In the genomic region with DNA sequence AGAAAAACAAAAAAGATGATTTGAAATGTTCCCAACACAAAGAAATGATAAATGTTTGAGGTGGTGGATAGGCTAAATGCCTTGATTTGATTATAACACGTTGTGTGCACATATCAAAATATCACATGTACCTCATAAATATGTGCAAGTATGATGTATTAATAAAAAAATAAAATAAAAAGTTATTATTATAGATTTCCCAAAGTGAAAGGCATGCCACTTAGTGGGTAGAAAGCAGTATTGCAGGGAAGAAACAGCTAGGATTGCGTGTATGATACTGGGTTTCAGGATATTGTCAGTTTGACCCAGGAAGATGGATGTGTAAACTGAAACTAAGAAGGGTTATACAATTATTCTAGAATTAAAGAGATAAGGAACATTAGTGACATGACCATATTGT, we compare ENCODE assay signal across 9 cellular contexts. TPM values are rescaled to one million over a fixed set of nuclear protein-coding genes. Genes with fewer than 3 reads are reported as not detected.
A peak's percentile ranks its signal among the peaks of the same experiment; 100 is the strongest.
DNase-seq lines count a peak whose midpoint lies in the region; ATAC-seq and TF ChIP-seq lines count a peak whose summit lies in the region.
"Had no signal": no experiment of that assay in that cellular context is flagged by ENCODE, and none has a peak within 500 bp of the region (broad histone marks: within the 10 kb centered on the region; RNA-seq: fewer than 3 reads in every experiment).

No MANE protein-coding gene starts in this region.

- H3K9me3 Mint-ChIP-seq in nephron, result no peaks in the 10 kb centered on the region
- H3K9me3 Mint-ChIP-seq in activated CD4-positive, alpha-beta T cell treated with anti-CD3 and anti-CD28 coated beads, Interleukin-2, amount 10 ng/mL, durations not matched to agents 7 days and 5 days, result no peaks in the 10 kb centered on the region

- no peak overlapping the region for H2AFZ ChIP-seq in DND-41 (ENCODE audit: low read depth, low read length)

- H3K4me3 Mint-ChIP-seq in nephron, result peak overlapping the region in 1 of 3 experiments; percentile 40
- H3K4me3 Mint-ChIP-seq in activated CD4-positive, alpha-beta T cell treated with anti-CD3 and anti-CD28 coated beads, Interleukin-2, amount 10 ng/mL, durations not matched to agents 7 days and 5 days, result no peak overlapping the region

- H3K27ac Mint-ChIP-seq in nephron, result no peak overlapping the region
- no peak overlapping the region for H3K27ac Mint-ChIP-seq in activated CD4-positive, alpha-beta T cell treated with anti-CD3 and anti-CD28 coated beads, Interleukin-2, amount 10 ng/mL, durations not matched to agents 7 days and 5 days

- no peak overlapping the region for H3K9ac ChIP-seq in DND-41 (ENCODE audit: low read depth, low read length)

- no peaks in the 10 kb centered on the region for H3K36me3 Mint-ChIP-seq in nephron (ENCODE audit: low read depth)
- no peaks in the 10 kb centered on the region for H3K36me3 Mint-ChIP-seq in activated CD4-positive, alpha-beta T cell treated with anti-CD3 and anti-CD28 coated beads, Interleukin-2, amount 10 ng/mL, durations not matched to agents 7 days and 5 days (ENCODE audit: low read depth)

- H3K27me3 Mint-ChIP-seq in nephron (ENCODE audit: low read depth), result peaks cover 39% of the 10 kb centered on the region
- H3K27me3 Mint-ChIP-seq in activated CD4-positive, alpha-beta T cell treated with anti-CD3 and anti-CD28 coated beads, Interleukin-2, amount 10 ng/mL, durations not matched to agents 7 days and 5 days, result peaks cover 32% of the 10 kb centered on the region

- peaks cover 6% of the 10 kb centered on the region; the same call in 1 of the 2 replicates for H3K79me2 ChIP-seq in DND-41 (ENCODE audit: insufficient read depth, low read length)

- DNase-seq in DND-41 (no peak), Kasumi-1 (lab: John Stamatoyannopoulos, UW) (peak; percentile 41 to 45), cardiac fibroblast (ENCODE audit: low read depth in 2 of 2) (peak; percentile 42), pons (ENCODE audit: low spot score) (no peak)
- DNase-seq in activated CD4-positive, CD25-positive, alpha-beta regulatory T cell (lab: John Stamatoyannopoulos, UW), result no peak
- DNase-seq in activated CD4-positive, alpha-beta T cell treated with anti-CD3 and anti-CD28 coated beads, Interleukin-2, amount 10 ng/mL, durations not matched to agents 7 days and 5 days, result no peak
- no peak for DNase-seq in effector CD4-positive, alpha-beta T cell
- DNase-seq: small intestine had no signal

- POLR2A ChIA-PET in activated CD4-positive, alpha-beta T cell treated with anti-CD3 and anti-CD28 coated beads, Interleukin-2, amount 10 ng/mL, durations not matched to agents 7 days and 5 days (lab: Charles Lee), result no interaction called here

- H3K4me1 ChIP-seq in DND-41 (ENCODE audit: insufficient read depth, low read length), result peaks cover 22% of the 10 kb centered on the region

- peaks cover 14% of the 10 kb centered on the region for H3K27me3 ChIP-seq in DND-41 (ENCODE audit: insufficient read depth, low read length, poor library complexity)

- no peaks in the 10 kb centered on the region for H4K20me1 ChIP-seq in DND-41 (ENCODE audit: insufficient read depth, low read length)

- CTCF ChIA-PET in activated CD4-positive, alpha-beta T cell treated with anti-CD3 and anti-CD28 coated beads, Interleukin-2, amount 10 ng/mL, durations not matched to agents 7 days and 5 days (lab: Charles Lee), result no interaction called here

- no peak overlapping the region for H3K4me2 ChIP-seq in DND-41 (ENCODE audit: insufficient read depth, low read length)

- H3K4me1 Mint-ChIP-seq in nephron, result peaks cover 19% of the 10 kb centered on the region
- H3K4me1 Mint-ChIP-seq in activated CD4-positive, alpha-beta T cell treated with anti-CD3 and anti-CD28 coated beads, Interleukin-2, amount 10 ng/mL, durations not matched to agents 7 days and 5 days, result peaks cover 15% of the 10 kb centered on the region

- TF ChIP-seq CTCF in DND-41 (IDR thresholded peaks at IDR 0.05; ENCODE audit: borderline replicate concordance, extremely low read depth, low read length, poor library complexity, severe bottlenecking) (peak; percentile 25), cardiac fibroblast (IDR thresholded peaks at IDR 0.05; ENCODE audit: low read depth, low read length) (peak; percentile 65), nephron (IDR thresholded peaks at IDR 0.05; ENCODE audit: unreplicated experiment in 3 of 3) (peak; percentile 51 to 63 (median 53))

- no peak overlapping the region for H3K27ac ChIP-seq in DND-41 (ENCODE audit: low read length)

- no peaks in the 10 kb centered on the region for H3K9me3 ChIP-seq in DND-41 (ENCODE audit: insufficient read depth, low read length, severe bottlenecking)

- H3K4me3 ChIP-seq in DND-41 (ENCODE audit: low read depth in 1 of 2, low read length in 2 of 2), result no peak overlapping the region
- no peak overlapping the region for H3K4me3 ChIP-seq in cardiac fibroblast (replicated peaks in 1 of 2; ENCODE audit: low read depth in 2 of 2, low read length in 2 of 2)

- ATAC-seq in DND-41 (ENCODE audit: insufficient read depth, low read depth), result no peak

- H3K36me3 ChIP-seq in DND-41 (ENCODE audit: insufficient read depth, low read length), result no peaks in the 10 kb centered on the region

RNA-seq across cellular contexts. Expression of a gene that starts 3.6 kb away (rescaled TPM):
- 10 to 100 TPM in 1 of 2 experiments, 1 to 10 TPM in 1; 8.7 to 14.2 TPM for total RNA-seq in activated CD4-positive, alpha-beta T cell treated with anti-CD3 and anti-CD28 coated beads, Interleukin-2, amount 10 ng/mL, durations not matched to agents 7 days and 5 days

RNA-seq across cellular contexts. Expression of a gene that starts 28.5 kb away (rescaled TPM):
- not detected for total RNA-seq in activated CD4-positive, alpha-beta T cell treated with anti-CD3 and anti-CD28 coated beads, Interleukin-2, amount 10 ng/mL, durations not matched to agents 7 days and 5 days

Comparison
In these comparisons a context has a peak if more than half of its experiments do, and no peak if none do; other contexts are left out.
1. DNase-seq: peak in Kasumi-1 (2 of 2) and cardiac fibroblast (2 of 2); none in DND-41 (single experiment), activated CD4-positive, CD25-positive, alpha-beta regulatory T cell (0 of 4), activated CD4-positive, alpha-beta T cell treated with anti-CD3 and anti-CD28 coated beads, Interleukin-2, amount 10 ng/mL, durations not matched to agents 7 days and 5 days (single experiment), effector CD4-positive, alpha-beta T cell (single experiment) and pons (single experiment).
2. Peak in every context shown above with its lines, with median percentiles within 50 percentile points of each other: CTCF ChIP-seq.